In genomic region chr19:7337380-7338194, GRCh38 we compare ENCODE assay signal across 9 cellular contexts. TPM values are rescaled to one million over a fixed set of nuclear protein-coding genes. Genes with fewer than 3 reads are reported as not detected.
DNase-seq lines count a peak whose midpoint lies in the region; ATAC-seq and TF ChIP-seq lines count a peak whose summit lies in the region.
"Had no signal": no experiment of that assay in that cellular context is flagged by ENCODE, and none has a peak within 500 bp of the region (broad histone marks: within the 10 kb centered on the region; RNA-seq: fewer than 3 reads in every experiment).

No MANE protein-coding gene starts in this region.

- H3K36me3 Mint-ChIP-seq in T-cell = no peaks in the 10 kb centered on the region

- intact Hi-C loops in sciatic nerve (cut with DNase I) = no loop called here

- peak overlapping the region in 2 of 3 donors; percentile 17 to 40 for H3K4me3 Mint-ChIP-seq in T-cell
- H3K4me3 Mint-ChIP-seq: activated naive CD8-positive, alpha-beta T cell had no signal

- H3K9me3 Mint-ChIP-seq in T-cell = no peaks in the 10 kb centered on the region

- ATAC-seq in GM19023 (IDR thresholded peaks at IDR 0.05; ENCODE audit: unreplicated experiment) (peak; percentile 65), HG03066 (IDR thresholded peaks at IDR 0.05; ENCODE audit: low read depth, unreplicated experiment) (peak; percentile 63), T-cell (replicated peaks in 1 of 4) (peak; percentile 38 to 65 (median 52)), sciatic nerve (peak; percentile 51), foreskin keratinocyte (no peak), omental fat pad (ENCODE audit: low FRiP score) (no peak)

- no peaks in the 10 kb centered on the region for H3K27me3 Mint-ChIP-seq in T-cell
- H3K27me3 Mint-ChIP-seq: activated naive CD8-positive, alpha-beta T cell had no signal

- no peaks in the 10 kb centered on the region for H3K27me3 ChIP-seq in foreskin keratinocyte

- H3K27ac ChIP-seq in foreskin keratinocyte = no peak overlapping the region

- DNase-seq in CD1c-positive myeloid dendritic cell (ENCODE audit: extremely low spot score) (peak; percentile 50), T-cell (peak in 3 of 34 experiments; percentile 17 to 53 (median 18)), sciatic nerve (ENCODE audit: low spot score) (no peak), foreskin keratinocyte (no peak), A172 (ENCODE audit: low spot score) (no peak), omental fat pad (ENCODE audit: low spot score) (no peak)

- CTCF ChIA-PET in T-cell (lab: Charles Lee) = interaction anchor here (0.6 to 1.5 kb wide), 2 partner anchors 180 to 1113 kb away, joined by 3 read pairs; no protein-coding TSS in a partner anchor

- POLR2A ChIA-PET in T-cell (lab: Charles Lee) = no interaction called here

- H3K4me1 Mint-ChIP-seq in T-cell = peaks cover 25 to 47% (median 34%) of the 10 kb centered on the region in 3 donors

- peak overlapping the region; percentile 41 to 55 for H3K27ac Mint-ChIP-seq in T-cell
- H3K27ac Mint-ChIP-seq: activated naive CD8-positive, alpha-beta T cell had no signal

- no peaks in the 10 kb centered on the region for H3K4me1 ChIP-seq in foreskin keratinocyte

- TF ChIP-seq CTCF in foreskin keratinocyte (conservative IDR thresholded peaks at IDR 0.05) (no peak), omental fat pad (IDR thresholded peaks at IDR 0.05) (no peak)

RNA-seq across cellular contexts. Expression of gene ARHGEF18, which starts 11.2 kb away (rescaled TPM):
- 100 to 1,000 TPM; 111 to 145 (median 126) TPM for total RNA-seq in T-cell
- total RNA-seq in sciatic nerve = 25.7 TPM
- 43.1 and 49.4 TPM in 2 replicates for total RNA-seq in foreskin keratinocyte
- polyA plus RNA-seq in foreskin keratinocyte = 17.9 and 19.2 TPM in 2 replicates
- 29.0 and 35.7 TPM in 2 replicates for total RNA-seq in A172 (2014; rRNA removed; shearing (Covaris generic))
- 10 to 100 TPM; 13.6 to 24.1 (median 19.4) TPM for total RNA-seq in omental fat pad

RNA-seq across cellular contexts. Expression of gene INSR, which starts 43.4 kb away (rescaled TPM):
- total RNA-seq in T-cell (1 to 10 TPM; 2.4 to 3.8 (median 2.6) TPM), sciatic nerve (62.6 TPM), foreskin keratinocyte (2.8 and 3.7 TPM in 2 replicates), omental fat pad (100 to 1,000 TPM in 1 of 4 donors, 10 to 100 TPM in 3; 67.1 to 120 (median 80.2) TPM)
- polyA plus RNA-seq in foreskin keratinocyte = 0.45 and 0.55 TPM in 2 replicates
- 7.2 and 8.4 TPM in 2 replicates for total RNA-seq in A172 (2014; rRNA removed; shearing (Covaris generic))

Comparison
In these comparisons a context has a peak if more than half of its experiments do, and no peak if none do; other contexts are left out.
1. ATAC-seq: peak in GM19023 (single experiment), HG03066 (single experiment), T-cell (4 of 4) and sciatic nerve (single experiment); none in foreskin keratinocyte (single experiment) and omental fat pad (single experiment).